In the genomic region with DNA sequence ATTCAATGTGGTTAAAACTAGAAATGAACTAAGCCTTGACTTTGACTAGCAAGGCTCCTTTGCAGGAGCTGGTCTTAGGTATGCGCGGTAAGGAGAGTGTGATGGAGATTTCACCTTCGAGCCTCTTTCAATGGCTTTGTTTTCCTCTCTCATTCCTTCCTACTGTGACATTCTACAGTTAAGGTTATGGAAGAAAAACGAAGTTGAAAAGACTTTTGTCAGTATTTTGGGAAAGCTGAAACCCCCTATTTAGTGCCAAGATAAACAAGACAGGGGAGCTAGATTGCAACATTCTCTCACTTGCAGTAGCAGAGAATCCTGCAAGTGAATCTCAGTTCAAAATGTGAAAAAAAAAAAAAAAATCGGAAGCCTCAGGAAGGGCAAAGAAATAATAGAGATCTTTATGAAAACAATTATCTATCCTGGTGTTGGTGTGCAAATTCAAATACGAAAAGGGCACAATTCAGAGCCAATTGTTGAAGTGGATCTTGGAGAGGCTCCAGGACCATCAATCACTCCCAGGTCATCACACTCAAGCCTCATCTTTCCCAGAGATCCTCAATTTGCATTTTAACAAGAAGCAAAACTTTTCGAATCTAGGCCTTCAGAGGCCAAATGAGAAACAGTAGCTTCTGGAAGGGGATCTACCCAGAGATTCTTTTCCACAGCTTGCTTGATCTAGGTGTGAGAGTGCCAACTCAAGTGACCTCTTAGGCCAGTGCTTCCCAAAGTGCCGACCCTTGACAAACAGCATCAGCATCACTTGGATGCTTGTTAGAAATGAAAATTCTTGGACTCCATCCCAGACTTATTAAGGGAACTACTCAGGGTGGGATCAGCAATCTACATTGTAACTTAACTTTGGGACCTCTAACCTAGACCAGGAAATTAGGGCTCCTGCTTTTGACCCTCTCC, we compare ENCODE assay signal across 19 cellular contexts.
DNase-seq lines count a peak whose midpoint lies in the region; ATAC-seq and TF ChIP-seq lines count a peak whose summit lies in the region.
"Had no signal": no experiment of that assay in that cellular context is flagged by ENCODE, and none has a peak within 500 bp of the region (broad histone marks: within the 10 kb centered on the region; RNA-seq: fewer than 3 reads in every experiment).

No MANE protein-coding gene starts in this region.

- H3K9me3 Mint-ChIP-seq in CD4-positive, alpha-beta memory T cell: peaks cover 0 to 10% (median 4%) of the 10 kb centered on the region in 8 donors

- intact Hi-C loops in CD4-positive, alpha-beta memory T cell (cut with micrococcal nuclease): no loop called here

- H3K4me3 Mint-ChIP-seq in CD4-positive, alpha-beta memory T cell: no peak overlapping the region
- H3K4me3 Mint-ChIP-seq: CD14-positive monocyte; effector memory CD8-positive, alpha-beta T cell; neural crest cell had no signal

- H3K36me3 Mint-ChIP-seq in CD4-positive, alpha-beta memory T cell: no peaks in the 10 kb centered on the region
- H3K36me3 Mint-ChIP-seq: CD14-positive monocyte had no signal

- no peaks in the 10 kb centered on the region for H3K9me3 ChIP-seq in fibroblast of lung (ENCODE audit: control insufficient read depth, insufficient read depth, low read depth, low read length)
- H3K9me3 ChIP-seq in SK-N-SH: 0 out of 2 replicates have a peak, but pooled peaks cover 3% of the 10 kb centered on the region
- no peaks in the 10 kb centered on the region for H3K9me3 ChIP-seq in CD4-positive, alpha-beta memory T cell (ENCODE audit: control insufficient read depth in 1 of 2, low read length in 2 of 2)
- H3K9me3 ChIP-seq: vagina had no signal

- H3K9me2 ChIP-seq in SK-N-SH: no peaks in the 10 kb centered on the region

- H2AFZ ChIP-seq in fibroblast of lung (ENCODE audit: low read length) (no peak overlapping the region), SK-N-SH (ENCODE audit: low read depth) (no peak overlapping the region)

- POLR2A ChIA-PET in SK-N-SH (lab: Yijun Ruan, JAX): no interaction called here
- POLR2A ChIA-PET in CD4-positive, alpha-beta memory T cell (lab: Charles Lee; ENCODE audit: partially characterized antibody): no interaction called here

- H3K4me2 ChIP-seq in fibroblast of lung (ENCODE audit: extremely low read depth, insufficient read depth, low read length): no peak overlapping the region
- no peak overlapping the region for H3K4me2 ChIP-seq in SK-N-SH

- no peaks in the 10 kb centered on the region for H3K27me3 ChIP-seq in fibroblast of lung (ENCODE audit: control insufficient read depth, insufficient read depth, low read length)
- H3K27me3 ChIP-seq in SK-N-SH (ENCODE audit: insufficient read depth): no peaks in the 10 kb centered on the region
- H3K27me3 ChIP-seq in CD4-positive, alpha-beta memory T cell (ENCODE audit: insufficient read depth, low read length): no peaks in the 10 kb centered on the region
- H3K27me3 ChIP-seq: vagina had no signal

- peak; percentile 76 for ATAC-seq in left lobe of liver
- ATAC-seq: effector memory CD8-positive, alpha-beta T cell had no signal

- H4K20me1 ChIP-seq in fibroblast of lung (ENCODE audit: control insufficient read depth, extremely low read depth, insufficient read depth, low read length): no peaks in the 10 kb centered on the region
- no peaks in the 10 kb centered on the region for H4K20me1 ChIP-seq in SK-N-SH (ENCODE audit: insufficient read depth)

- TF ChIP-seq RAD21 in SK-N-SH (IDR thresholded peaks at IDR 0.05; ENCODE audit: low read length): no peak

- H3K4me1 ChIP-seq in fibroblast of lung (ENCODE audit: control insufficient read depth, extremely low read depth, insufficient read depth, low read length): no peaks in the 10 kb centered on the region
- peaks cover 0 to 2% of the 10 kb centered on the region in 2 experiments; a peak in 1 of 4 replicates for H3K4me1 ChIP-seq in SK-N-SH (ENCODE audit: control insufficient read depth in 1 of 2, insufficient read depth in 2 of 2, low read depth in 1 of 2, low read length in 1 of 2)
- H3K4me1 ChIP-seq in CD4-positive, alpha-beta memory T cell (ENCODE audit: insufficient read depth, low read length): no peaks in the 10 kb centered on the region
- H3K4me1 ChIP-seq: vagina had no signal

- H3K9ac ChIP-seq in fibroblast of lung (ENCODE audit: insufficient read depth, low read length) (no peak overlapping the region), SK-N-SH (no peak overlapping the region)

- H3K4me1 Mint-ChIP-seq in CD4-positive, alpha-beta memory T cell: no peaks in the 10 kb centered on the region
- H3K4me1 Mint-ChIP-seq: CD14-positive monocyte, neural crest cell had no signal

- TF ChIP-seq EP300 in SK-N-SH (IDR thresholded peaks at IDR 0.05; ENCODE audit: borderline replicate concordance in 1 of 2, low read depth in 1 of 2, low read length in 1 of 2): no peak

- H3K79me2 ChIP-seq in fibroblast of lung (ENCODE audit: control insufficient read depth, insufficient read depth, low read length): no peaks in the 10 kb centered on the region
- no peaks in the 10 kb centered on the region for H3K79me2 ChIP-seq in SK-N-SH (ENCODE audit: insufficient read depth)

- TF ChIP-seq CTCF in fibroblast of lung (conservative IDR thresholded peaks at IDR 0.05 in 1 of 2, IDR thresholded peaks at IDR 0.05 in 1 of 2; ENCODE audit: low read depth in 1 of 2, low read length in 2 of 2) (no peak), SK-N-SH (IDR thresholded peaks at IDR 0.05) (no peak)

- WGBS in SK-N-SH (ENCODE audit: low lambda C conversion rate): 68% methylated on average over 8 of the region's 8 CpGs

- H3K4me3 ChIP-seq in fibroblast of lung (replicated peaks in 1 of 4; ENCODE audit: control extremely low read depth in 1 of 4, insufficient read depth in 1 of 4, low read depth in 3 of 4, low read length in 4 of 4): no peak overlapping the region
- H3K4me3 ChIP-seq in SK-N-SH (ENCODE audit: low read depth in 2 of 2, low read length in 1 of 2): no peak overlapping the region
- H3K4me3 ChIP-seq in CD4-positive, alpha-beta memory T cell (ENCODE audit: low read length in 2 of 2): no peak overlapping the region
- H3K4me3 ChIP-seq: vagina had no signal

- CTCF ChIA-PET in SK-N-SH (lab: Yijun Ruan, JAX): interaction anchor here (0.7 to 2.1 kb wide), 4 partner anchors 30 to 174 kb away, joined by 4 read pairs; no protein-coding TSS in a partner anchor
- CTCF ChIA-PET in CD4-positive, alpha-beta memory T cell (lab: Charles Lee; ENCODE audit: partially characterized antibody): interaction anchor here (1.0 kb wide), 1 partner anchor 8 kb away, joined by 3 read pairs; no protein-coding TSS in a partner anchor

- H3K27ac Mint-ChIP-seq in CD4-positive, alpha-beta memory T cell: peak overlapping the region in 1 of 7 donors; percentile 39
- H3K27ac Mint-ChIP-seq: effector memory CD8-positive, alpha-beta T cell had no signal

- H3K27me3 Mint-ChIP-seq in CD4-positive, alpha-beta memory T cell: no peaks in the 10 kb centered on the region
- H3K27me3 Mint-ChIP-seq: effector memory CD8-positive, alpha-beta T cell had no signal

- H3F3A ChIP-seq in SK-N-SH (replicated peaks; ENCODE audit: insufficient read depth): no peaks in the 10 kb centered on the region

- H3K27ac ChIP-seq in fibroblast of lung (ENCODE audit: insufficient read depth, low read length) (no peak overlapping the region), SK-N-SH (ENCODE audit: low read depth in 2 of 2, low read length in 1 of 2) (no peak overlapping the region)
- no peak overlapping the region for H3K27ac ChIP-seq in CD4-positive, alpha-beta memory T cell (ENCODE audit: low read depth, low read length)
- H3K27ac ChIP-seq: vagina had no signal

- H3K36me3 ChIP-seq in fibroblast of lung (ENCODE audit: control insufficient read depth, insufficient read depth, low read length) (no peaks in the 10 kb centered on the region), SK-N-SH (replicated peaks in 1 of 2; ENCODE audit: control insufficient read depth in 1 of 2, insufficient read depth in 2 of 2, low read length in 1 of 2) (no peaks in the 10 kb centered on the region)
- no peaks in the 10 kb centered on the region for H3K36me3 ChIP-seq in CD4-positive, alpha-beta memory T cell (ENCODE audit: insufficient read depth, low read length)
- H3K36me3 ChIP-seq: vagina had no signal

- peak; percentile 31 for DNase-seq in Daoy (ENCODE audit: low read depth)
- peak; percentile 9 for DNase-seq in LHCN-M2 (ENCODE audit: low read depth)
- DNase-seq in fibroblast of lung (ENCODE audit: low read depth in 2 of 2): peak; percentile 43 to 58
- no peak for DNase-seq in left lobe of liver (ENCODE audit: low spot score)
- DNase-seq in T-helper 2 cell: no peak
- no peak for DNase-seq in SK-N-SH
- no peak for DNase-seq in CD4-positive, alpha-beta memory T cell
- DNase-seq in CD1c-positive myeloid dendritic cell (ENCODE audit: extremely low spot score): no peak
- DNase-seq: activated gamma-delta T cell treated with Interleukin-2 at 50 U/mL for 16 hours; effector memory CD8-positive, alpha-beta T cell; midbrain; NCI-H146; OCI-M1; SIG-M5; stimulated activated CD4-positive, alpha-beta T cell treated with anti-CD3 and anti-CD28 coated beads, Interleukin-12 subunit alpha, Interleukin-12 subunit beta, amount 100 ng/mL, for 4 hours; T-helper 1 cell had no signal

TF ChIP-seq in SK-N-SH, 30 proteins besides CTCF, POLR2A, EP300 and RAD21 (continues in another document):
- TF ChIP-seq, protein P1, sequence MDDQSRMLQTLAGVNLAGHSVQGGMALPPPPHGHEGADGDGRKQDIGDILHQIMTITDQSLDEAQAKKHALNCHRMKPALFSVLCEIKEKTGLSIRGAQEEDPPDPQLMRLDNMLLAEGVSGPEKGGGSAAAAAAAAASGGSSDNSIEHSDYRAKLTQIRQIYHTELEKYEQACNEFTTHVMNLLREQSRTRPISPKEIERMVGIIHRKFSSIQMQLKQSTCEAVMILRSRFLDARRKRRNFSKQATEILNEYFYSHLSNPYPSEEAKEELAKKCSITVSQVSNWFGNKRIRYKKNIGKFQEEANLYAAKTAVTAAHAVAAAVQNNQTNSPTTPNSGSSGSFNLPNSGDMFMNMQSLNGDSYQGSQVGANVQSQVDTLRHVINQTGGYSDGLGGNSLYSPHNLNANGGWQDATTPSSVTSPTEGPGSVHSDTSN (IDR thresholded peaks at IDR 0.05): no peak
- TF ChIP-seq GABPA (IDR thresholded peaks at IDR 0.05; ENCODE audit: low read depth): no peak
- no peak for TF ChIP-seq YY1 (IDR thresholded peaks at IDR 0.05; ENCODE audit: low read depth)
- no peak for TF ChIP-seq SMC3 (IDR thresholded peaks at IDR 0.05; ENCODE audit: low read depth, low read length)
- no peak for TF ChIP-seq NFIC (IDR thresholded peaks at IDR 0.05; ENCODE audit: borderline replicate concordance)
- TF ChIP-seq ELF1 (IDR thresholded peaks at IDR 0.05): no peak
- TF ChIP-seq RXRA (IDR thresholded peaks at IDR 0.05; ENCODE audit: borderline replicate concordance, low read depth): no peak
- TF ChIP-seq, protein P2, sequence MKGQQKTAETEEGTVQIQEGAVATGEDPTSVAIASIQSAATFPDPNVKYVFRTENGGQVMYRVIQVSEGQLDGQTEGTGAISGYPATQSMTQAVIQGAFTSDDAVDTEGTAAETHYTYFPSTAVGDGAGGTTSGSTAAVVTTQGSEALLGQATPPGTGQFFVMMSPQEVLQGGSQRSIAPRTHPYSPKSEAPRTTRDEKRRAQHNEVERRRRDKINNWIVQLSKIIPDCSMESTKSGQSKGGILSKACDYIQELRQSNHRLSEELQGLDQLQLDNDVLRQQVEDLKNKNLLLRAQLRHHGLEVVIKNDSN (IDR thresholded peaks at IDR 0.05; ENCODE audit: borderline replicate concordance, low read depth): no peak
- no peak for TF ChIP-seq FOXJ3 (CRISPR knock-in tag; IDR thresholded peaks at IDR 0.05)

Comparison
In these comparisons a context has a peak if more than half of its experiments do, and no peak if none do; other contexts are left out.
1. DNase-seq: peak in Daoy (single experiment), LHCN-M2 (single experiment) and fibroblast of lung (2 of 2); none in left lobe of liver (single experiment), T-helper 2 cell (0 of 5), SK-N-SH (single experiment), CD4-positive, alpha-beta memory T cell (0 of 5) and CD1c-positive myeloid dendritic cell (single experiment).